Comparison of ENCODE assay signal across 13 cellular contexts in genomic region chr6:15384901-15385300, GRCh38.
DNase-seq lines count a peak whose midpoint lies in the region; ATAC-seq and TF ChIP-seq lines count a peak whose summit lies in the region.
"Had no signal": no experiment of that assay in that cellular context is flagged by ENCODE, and none has a peak within 500 bp of the region (broad histone marks: within the 10 kb centered on the region; RNA-seq: fewer than 3 reads in every experiment).

No MANE protein-coding gene starts in this region.

- H3K36me3 Mint-ChIP-seq in CD8-positive, alpha-beta T cell = peaks cover 5% of the 10 kb centered on the region

- no peak overlapping the region for H2BK5ac ChIP-seq in mesenchymal stem cell (ENCODE audit: low read depth, low read length, poor library complexity, severe bottlenecking)

- H3K27ac Mint-ChIP-seq in CD8-positive, alpha-beta T cell = no peak overlapping the region

- H2AFZ ChIP-seq in mesenchymal stem cell (ENCODE audit: low read depth, low read length) = no peak overlapping the region

- no peak overlapping the region for H3K4me2 ChIP-seq in mesenchymal stem cell (ENCODE audit: low read length, poor library complexity, severe bottlenecking)

- no peak overlapping the region for H3K9ac ChIP-seq in mesenchymal stem cell (ENCODE audit: low read length)

- no peak overlapping the region for H3K18ac ChIP-seq in mesenchymal stem cell (ENCODE audit: low read depth in 1 of 2, low read length in 2 of 2)

- no peaks in the 10 kb centered on the region for H3K27me3 ChIP-seq in CD8-positive, alpha-beta T cell (ENCODE audit: insufficient read depth, low read length)
- no peaks in the 10 kb centered on the region for H3K27me3 ChIP-seq in mesenchymal stem cell (ENCODE audit: control insufficient read depth in 1 of 2, insufficient read depth in 1 of 2, low read length in 2 of 2)

- peak overlapping the region; percentile 67 for H4K8ac ChIP-seq in mesenchymal stem cell (ENCODE audit: low read length)

- H3K14ac ChIP-seq in mesenchymal stem cell (ENCODE audit: low read length in 2 of 2) = no peak overlapping the region

- WGBS in mesenchymal stem cell = 83% methylated on average over 4 of the region's 4 CpGs

- no peak overlapping the region for H3K4me3 Mint-ChIP-seq in CD8-positive, alpha-beta T cell

- no peak overlapping the region for H4K91ac ChIP-seq in mesenchymal stem cell (ENCODE audit: low read length)

- H3K4me1 ChIP-seq in CD8-positive, alpha-beta T cell (ENCODE audit: insufficient read depth, low read length) = peaks cover 30% of the 10 kb centered on the region
- peaks cover 6% of the 10 kb centered on the region for H3K4me1 ChIP-seq in mesenchymal stem cell (ENCODE audit: control insufficient read depth, insufficient read depth, low read depth, low read length)

- H2BK12ac ChIP-seq in mesenchymal stem cell (ENCODE audit: low read length in 2 of 2) = no peak overlapping the region

- peaks cover 77% of the 10 kb centered on the region for H3K4me1 Mint-ChIP-seq in CD8-positive, alpha-beta T cell (ENCODE audit: low read depth)

- no peak overlapping the region for H3K27ac ChIP-seq in CD8-positive, alpha-beta T cell (ENCODE audit: low read depth, low read length)
- H3K27ac ChIP-seq in mesenchymal stem cell (ENCODE audit: low read length, poor library complexity, severe bottlenecking) = no peak overlapping the region
- H3K27ac ChIP-seq: psoas muscle had no signal

- H3K9me3 Mint-ChIP-seq in CD8-positive, alpha-beta T cell = no peaks in the 10 kb centered on the region

- DNase-seq in CD8-positive, alpha-beta T cell = no peak
- DNase-seq in NCI-H69 (lab: John Stamatoyannopoulos, UW) = peak; percentile 45
- no peak for DNase-seq in mesenchymal stem cell
- no peak for DNase-seq in RPMI8226
- DNase-seq in DMS79 (lab: John Stamatoyannopoulos, UW) = no peak
- no peak for DNase-seq in CD1c-positive myeloid dendritic cell (ENCODE audit: extremely low spot score)
- DNase-seq: HCEC 1CT; NCI-H2107; psoas muscle; stimulated activated CD4-positive, alpha-beta T cell treated with anti-CD3 and anti-CD28 coated beads, Interleukin-4, amount 100 ng/mL, for 4 hours had no signal

- CTCF ChIA-PET in CD8-positive, alpha-beta T cell (lab: Charles Lee) = no interaction called here

- no peak overlapping the region for H3K23ac ChIP-seq in mesenchymal stem cell (ENCODE audit: low read length in 2 of 2)

- H3K4ac ChIP-seq in mesenchymal stem cell (ENCODE audit: low read depth in 1 of 2, low read length in 2 of 2) = no peak overlapping the region

- H2BK120ac ChIP-seq in mesenchymal stem cell (ENCODE audit: low read depth, low read length) = no peak overlapping the region

- no peaks in the 10 kb centered on the region for H3K36me3 ChIP-seq in CD8-positive, alpha-beta T cell (ENCODE audit: insufficient read depth, low read length)
- H3K36me3 ChIP-seq in mesenchymal stem cell (ENCODE audit: control insufficient read depth in 1 of 2, insufficient read depth in 2 of 2, low read depth in 1 of 2, low read length in 2 of 2) = no peaks in the 10 kb centered on the region

- peak; percentile 23 for ATAC-seq in CD8-positive, alpha-beta T cell
- peak; percentile 57 for ATAC-seq in GM19395 (IDR thresholded peaks at IDR 0.05; ENCODE audit: unreplicated experiment)
- no peak for ATAC-seq in GM18502 (IDR thresholded peaks at IDR 0.05; ENCODE audit: poor library complexity, unreplicated experiment)
- ATAC-seq: psoas muscle, SK-N-SH treated with all-trans-retinoic acid at 6 μM for 48 hours had no signal

- POLR2A ChIA-PET in CD8-positive, alpha-beta T cell (lab: Charles Lee) = no interaction called here

- no peaks in the 10 kb centered on the region for H3K27me3 Mint-ChIP-seq in CD8-positive, alpha-beta T cell (ENCODE audit: low read depth)

- intact Hi-C loops in CD8-positive, alpha-beta T cell (cut with DNase I, micrococcal nuclease) = loop anchor here (5.0 to 10.0 kb wide), 2 partner anchors 58 to 60 kb away; no protein-coding TSS in a partner anchor

- H3K9me3 ChIP-seq in CD8-positive, alpha-beta T cell (ENCODE audit: low read length) = no peaks in the 10 kb centered on the region
- no peaks in the 10 kb centered on the region for H3K9me3 ChIP-seq in mesenchymal stem cell (ENCODE audit: control insufficient read depth, low read length)
- H3K9me3 ChIP-seq: psoas muscle had no signal

- peaks cover 48% of the 10 kb centered on the region for H3K79me1 ChIP-seq in mesenchymal stem cell (replicated peaks; ENCODE audit: low read length, poor library complexity, severe bottlenecking)

- H3K4me3 ChIP-seq in CD8-positive, alpha-beta T cell (ENCODE audit: low read depth, low read length) = no peak overlapping the region
- H3K4me3 ChIP-seq in mesenchymal stem cell (ENCODE audit: insufficient read depth in 1 of 2, low read depth in 1 of 2, low read length in 2 of 2) = no peak overlapping the region
- H3K4me3 ChIP-seq: psoas muscle had no signal

- no peak overlapping the region for H2AK5ac ChIP-seq in mesenchymal stem cell (ENCODE audit: low read length, severe bottlenecking)

- no peak for TF ChIP-seq CTCF in CD8-positive, alpha-beta T cell (IDR thresholded peaks at IDR 0.05)

- H2BK15ac ChIP-seq in mesenchymal stem cell (ENCODE audit: low read depth, poor library complexity, severe bottlenecking) = no peak overlapping the region
